Comparison of ENCODE assay signal across 2 cellular contexts in the genomic region with DNA sequence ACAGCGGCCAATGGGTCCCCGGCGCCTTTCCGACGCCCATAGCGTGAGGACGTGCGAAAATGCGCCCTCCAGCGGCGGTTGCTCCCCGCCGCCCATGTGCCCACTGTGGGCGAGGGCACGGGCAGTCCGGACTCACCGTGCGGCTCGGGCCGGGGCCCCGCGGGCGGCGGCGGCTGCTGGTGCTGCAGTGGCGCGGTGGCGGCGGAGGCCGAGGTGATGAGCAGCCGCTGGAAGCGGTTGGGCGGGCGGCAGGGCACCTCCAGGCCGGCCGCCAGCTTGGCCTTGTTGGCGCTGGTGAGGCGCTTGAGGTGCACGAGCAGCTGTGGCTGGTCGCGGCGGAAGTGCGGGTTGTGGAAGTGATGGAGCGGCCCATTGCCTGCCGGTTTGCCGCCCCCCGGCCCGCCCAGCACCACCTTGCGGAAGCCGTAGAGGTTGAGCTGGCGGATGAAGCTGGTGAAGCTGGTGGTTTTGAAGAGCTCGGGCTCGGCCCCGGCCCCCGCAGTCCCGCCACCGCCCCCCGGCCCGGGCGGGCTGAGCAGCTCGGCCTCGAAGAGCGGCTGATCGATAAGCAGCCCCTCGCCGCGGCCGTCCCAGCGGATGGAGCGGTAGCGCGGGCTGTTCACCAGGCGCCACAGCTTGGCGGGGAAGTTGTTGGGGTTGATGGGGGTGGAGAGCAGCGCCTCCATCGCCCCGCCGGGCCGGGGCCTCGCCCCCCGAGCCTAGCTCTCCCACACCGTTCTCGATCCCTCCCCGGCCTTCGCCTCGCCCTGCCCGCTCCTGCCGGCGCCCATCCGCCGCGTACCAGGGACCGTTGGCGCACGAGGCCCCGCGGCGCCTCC.
TF ChIP-seq lines count a peak whose summit lies in the region.

A gene with protein sequence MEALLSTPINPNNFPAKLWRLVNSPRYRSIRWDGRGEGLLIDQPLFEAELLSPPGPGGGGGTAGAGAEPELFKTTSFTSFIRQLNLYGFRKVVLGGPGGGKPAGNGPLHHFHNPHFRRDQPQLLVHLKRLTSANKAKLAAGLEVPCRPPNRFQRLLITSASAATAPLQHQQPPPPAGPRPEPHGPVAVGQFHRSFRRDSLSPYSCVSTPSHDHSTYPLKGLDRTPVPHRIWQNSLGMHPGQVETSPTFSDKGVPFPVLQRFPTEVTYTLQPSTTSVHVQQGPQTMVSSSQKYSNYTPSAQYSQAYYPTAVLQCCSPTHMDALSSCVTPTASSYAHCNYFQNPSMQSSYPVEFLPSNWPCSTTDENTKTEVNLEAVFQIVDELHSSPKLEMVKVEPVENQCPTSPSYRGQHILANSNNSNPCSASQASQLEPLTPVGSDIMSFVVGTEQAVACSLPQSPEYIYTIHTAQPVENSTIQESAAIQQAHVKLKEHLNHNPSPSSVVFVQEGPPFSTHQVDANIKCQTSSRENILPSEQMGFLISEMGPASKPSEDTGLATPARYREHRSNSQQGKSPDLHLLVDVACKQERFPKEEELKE (minus strand): TSS at position 820 of the 839 bp plus-strand sequence. CDS start 134 bp downstream, at position 686.

TF ChIP-seq in SK-N-SH, 30 proteins besides CTCF, POLR2A, EP300 and RAD21:
- TF ChIP-seq PBX3 (IDR thresholded peaks at IDR 0.05), result no peak
- no peak for TF ChIP-seq RCOR1 (IDR thresholded peaks at IDR 0.05; ENCODE audit: low read length)
- TF ChIP-seq ELF1 (IDR thresholded peaks at IDR 0.05), result no peak

TF ChIP-seq in SK-N-SH treated with all-trans-retinoic acid at 6 μM for 48 hours, 23 proteins besides CTCF, POLR2A, EP300 and RAD21 (continued from another document):
- TF ChIP-seq CSRNP3 (CRISPR knock-in tag; IDR thresholded peaks at IDR 0.05), result no peak
- no peak for TF ChIP-seq CSDC2 (CRISPR knock-in tag; IDR thresholded peaks at IDR 0.05)
- TF ChIP-seq, protein P1, sequence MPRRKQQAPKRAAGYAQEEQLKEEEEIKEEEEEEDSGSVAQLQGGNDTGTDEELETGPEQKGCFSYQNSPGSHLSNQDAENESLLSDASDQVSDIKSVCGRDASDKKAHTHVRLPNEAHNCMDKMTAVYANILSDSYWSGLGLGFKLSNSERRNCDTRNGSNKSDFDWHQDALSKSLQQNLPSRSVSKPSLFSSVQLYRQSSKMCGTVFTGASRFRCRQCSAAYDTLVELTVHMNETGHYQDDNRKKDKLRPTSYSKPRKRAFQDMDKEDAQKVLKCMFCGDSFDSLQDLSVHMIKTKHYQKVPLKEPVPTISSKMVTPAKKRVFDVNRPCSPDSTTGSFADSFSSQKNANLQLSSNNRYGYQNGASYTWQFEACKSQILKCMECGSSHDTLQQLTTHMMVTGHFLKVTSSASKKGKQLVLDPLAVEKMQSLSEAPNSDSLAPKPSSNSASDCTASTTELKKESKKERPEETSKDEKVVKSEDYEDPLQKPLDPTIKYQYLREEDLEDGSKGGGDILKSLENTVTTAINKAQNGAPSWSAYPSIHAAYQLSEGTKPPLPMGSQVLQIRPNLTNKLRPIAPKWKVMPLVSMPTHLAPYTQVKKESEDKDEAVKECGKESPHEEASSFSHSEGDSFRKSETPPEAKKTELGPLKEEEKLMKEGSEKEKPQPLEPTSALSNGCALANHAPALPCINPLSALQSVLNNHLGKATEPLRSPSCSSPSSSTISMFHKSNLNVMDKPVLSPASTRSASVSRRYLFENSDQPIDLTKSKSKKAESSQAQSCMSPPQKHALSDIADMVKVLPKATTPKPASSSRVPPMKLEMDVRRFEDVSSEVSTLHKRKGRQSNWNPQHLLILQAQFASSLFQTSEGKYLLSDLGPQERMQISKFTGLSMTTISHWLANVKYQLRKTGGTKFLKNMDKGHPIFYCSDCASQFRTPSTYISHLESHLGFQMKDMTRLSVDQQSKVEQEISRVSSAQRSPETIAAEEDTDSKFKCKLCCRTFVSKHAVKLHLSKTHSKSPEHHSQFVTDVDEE (CRISPR knock-in tag; IDR thresholded peaks at IDR 0.05), result no peak
- TF ChIP-seq OSR1 (CRISPR knock-in tag; IDR thresholded peaks at IDR 0.05), result no peak
TF ChIP-seq in SK-N-SH treated with all-trans-retinoic acid at 6 μM for 48 hours: peak in this region for 0.
